In the genomic region with DNA sequence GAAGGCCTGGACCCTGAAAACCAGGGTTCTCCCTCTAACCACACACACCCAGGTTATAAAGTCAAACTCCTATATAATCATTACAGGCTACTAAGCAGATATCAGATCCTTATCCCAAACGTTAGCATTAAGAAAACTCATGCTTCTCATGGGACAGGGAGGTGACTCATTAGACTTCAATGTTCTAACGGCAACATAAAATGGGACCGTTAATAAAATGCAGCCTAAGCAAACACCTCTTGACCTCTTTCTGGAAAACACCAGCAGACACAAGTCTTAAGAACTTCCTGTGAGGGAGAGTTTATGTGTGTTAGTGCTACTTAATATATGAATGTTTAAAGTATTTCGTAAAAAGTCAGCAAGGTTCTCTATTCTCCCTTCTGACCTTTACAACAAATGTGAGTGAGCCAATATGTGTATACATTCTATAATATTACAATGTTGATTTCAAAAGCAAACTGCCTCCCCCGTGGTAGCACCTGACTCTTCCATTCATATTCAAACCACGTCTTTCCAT, we compare ENCODE assay signal across 8 cellular contexts. TPM values are rescaled to one million over a fixed set of nuclear protein-coding genes. Genes with fewer than 3 reads are reported as not detected.
DNase-seq lines count a peak whose midpoint lies in the region; ATAC-seq, FAIRE-seq and TF ChIP-seq lines count a peak whose summit lies in the region.

No MANE protein-coding gene starts in this region.

- H3K27ac ChIP-seq in left ventricle myocardium inferior (replicated peaks): peak overlapping the region; percentile 43

- no peak for TF ChIP-seq POLR2A in H54 (IDR thresholded peaks at IDR 0.05; ENCODE audit: low read depth, low read length)
- no peak for TF ChIP-seq POLR2A in GM12892 (IDR thresholded peaks at IDR 0.05; ENCODE audit: low read depth, low read length)

- peaks cover 2% of the 10 kb centered on the region for H3K36me3 Mint-ChIP-seq in activated B cell treated with CpG ODN at 0.5 μM for 24 hours (ENCODE audit: low read depth)

- CTCF ChIA-PET in activated B cell treated with CpG ODN at 0.5 μM for 24 hours (lab: Charles Lee): interaction anchor here (1.0 to 1.7 kb wide), 5 partner anchors 20 to 148 kb away, joined by 3 to 7 read pairs (median 4); no protein-coding TSS in a partner anchor

- peaks cover 88% of the 10 kb centered on the region for H3K4me1 Mint-ChIP-seq in activated B cell treated with CpG ODN at 0.5 μM for 24 hours

- peak overlapping the region; percentile 94 for H3K27ac Mint-ChIP-seq in activated B cell treated with CpG ODN at 0.5 μM for 24 hours

- TF ChIP-seq CTCF in activated B cell treated with CpG ODN at 0.5 μM for 24 hours (IDR thresholded peaks at IDR 0.05): no peak
- TF ChIP-seq CTCF in left ventricle myocardium inferior (IDR thresholded peaks at IDR 0.05; ENCODE audit: borderline replicate concordance): no peak
- TF ChIP-seq CTCF in D721Med (IDR thresholded peaks at IDR 0.05; ENCODE audit: insufficient read depth, missing control alignments): no peak

- POLR2A ChIA-PET in activated B cell treated with CpG ODN at 0.5 μM for 24 hours (lab: Charles Lee): interaction anchor here (0.9 to 14.6 kb wide), 8 partner anchors 9 to 266 kb away, joined by 5 to 294 read pairs (median 14); a partner anchor contains a TSS

- DNase-seq in H54 (ENCODE audit: insufficient read length, low spot score) (peak; percentile 13), activated B cell treated with CpG ODN at 0.5 μM for 24 hours (no peak), left ventricle myocardium inferior (no peak), D721Med (ENCODE audit: insufficient read length, low spot score) (no peak), NCI-H2196 treated with DMSO at 0.1 percent for 48 hours (lab: John Stamatoyannopoulos, UW; ENCODE audit: unreplicated experiment) (no peak), GM12892 (ENCODE audit: insufficient read length) (no peak)
- DNase-seq in stimulated activated naive CD8-positive, alpha-beta T cell treated with anti-CD3 and anti-CD28 coated beads, Interleukin-15, Interleukin-2, amounts not matched to agents 100 U/mL and 50 U/mL, for 24 hours: no peak

- no peaks in the 10 kb centered on the region for H3K9me3 Mint-ChIP-seq in activated B cell treated with CpG ODN at 0.5 μM for 24 hours

- no peak overlapping the region for H3K4me3 ChIP-seq in left ventricle myocardium inferior

- no peaks in the 10 kb centered on the region for H3K9me3 ChIP-seq in left ventricle myocardium inferior (replicated peaks)

- peak; percentile 95 for FAIRE-seq in H54 (lab: Jason Lieb, UNC)
- FAIRE-seq in D721Med (lab: Jason Lieb, UNC): no peak
- no peak for FAIRE-seq in GM12892 (lab: Jason Lieb, UNC)

- no peaks in the 10 kb centered on the region for H3K27me3 Mint-ChIP-seq in activated B cell treated with CpG ODN at 0.5 μM for 24 hours

- peaks cover 71% of the 10 kb centered on the region for H3K4me1 ChIP-seq in left ventricle myocardium inferior

- intact Hi-C loops in activated B cell treated with CpG ODN at 0.5 μM for 24 hours (cut with micrococcal nuclease): loop anchor here (5.0 kb wide), 1 partner anchor 134 kb away; a partner anchor contains a TSS
- intact Hi-C loops in left ventricle myocardium inferior (cut with micrococcal nuclease): no loop called here

- ATAC-seq in activated B cell treated with CpG ODN at 0.5 μM for 24 hours (ENCODE audit: low read depth): no peak
- ATAC-seq in stimulated activated naive CD8-positive, alpha-beta T cell treated with anti-CD3 and anti-CD28 coated beads, Interleukin-15, Interleukin-2, amounts not matched to agents 100 U/mL and 50 U/mL, for 24 hours: peak; percentile 53
- no peak for ATAC-seq in GM21717 (IDR thresholded peaks at IDR 0.05; ENCODE audit: unreplicated experiment)

- H3K36me3 ChIP-seq in left ventricle myocardium inferior: no peaks in the 10 kb centered on the region

- no peaks in the 10 kb centered on the region for H3K27me3 ChIP-seq in left ventricle myocardium inferior (ENCODE audit: low read depth)

- peak overlapping the region; percentile 63 for H3K4me3 Mint-ChIP-seq in activated B cell treated with CpG ODN at 0.5 μM for 24 hours

RNA-seq across cellular contexts. Expression of a gene that starts 31.7 kb away (rescaled TPM):
- total RNA-seq in activated B cell treated with CpG ODN at 0.5 μM for 24 hours: 21.8 and 24.4 TPM in 2 replicates
- total RNA-seq in left ventricle myocardium inferior: 8.2 TPM
- 14.6 TPM for polyA plus RNA-seq in GM12892 (2012; ENCODE audit: missing spikeins)
